Comparison of ENCODE assay signal across 8 cellular contexts in the genomic region with DNA sequence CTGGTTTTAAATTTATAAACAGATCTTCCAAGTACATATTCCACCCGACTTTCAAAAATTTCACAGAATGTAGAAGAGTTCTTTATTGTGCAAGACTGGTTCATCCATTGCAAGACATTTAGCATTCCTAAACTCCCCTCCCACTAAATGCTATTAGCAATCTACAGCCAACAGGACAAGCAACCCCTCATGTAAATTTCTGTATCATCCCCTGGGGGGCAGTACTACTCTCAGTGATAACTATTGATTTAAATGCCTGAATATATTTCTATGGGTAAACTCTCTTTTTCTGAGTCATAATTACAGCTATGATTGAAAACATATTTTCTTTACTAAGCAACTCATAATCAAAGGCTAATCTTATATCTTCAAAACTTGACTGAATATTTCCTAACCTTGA. TPM values are rescaled to one million over a fixed set of nuclear protein-coding genes. Genes with fewer than 3 reads are reported as not detected.
DNase-seq lines count a peak whose midpoint lies in the region; ATAC-seq, FAIRE-seq and TF ChIP-seq lines count a peak whose summit lies in the region.

No MANE protein-coding gene starts in this region.

- H3K4me3 ChIP-seq in H7 (ENCODE audit: insufficient read depth, low read depth, low read length) (no peak overlapping the region), kidney (ENCODE audit: low read length in 2 of 2) (no peak overlapping the region)

- no peaks in the 10 kb centered on the region for H3K9me3 ChIP-seq in kidney (ENCODE audit: control insufficient read depth in 1 of 2, low read length in 2 of 2)

- FAIRE-seq in kidney (lab: Jason Lieb, UNC) = no peak

- H3K4me1 ChIP-seq in kidney (ENCODE audit: control insufficient read depth in 1 of 2, insufficient read depth in 1 of 2, low read depth in 1 of 2, low read length in 2 of 2) = no peaks in the 10 kb centered on the region

- no peaks in the 10 kb centered on the region for H3K36me3 ChIP-seq in H7 (replicated peaks; ENCODE audit: control insufficient read depth, insufficient read depth, low read length)
- peaks cover 0 to 2% of the 10 kb centered on the region in 2 donors for H3K36me3 ChIP-seq in kidney (ENCODE audit: control insufficient read depth in 1 of 2, insufficient read depth in 2 of 2, low read length in 2 of 2)

- H3K27ac ChIP-seq in C4-2B (no peak overlapping the region), kidney (ENCODE audit: low read depth in 2 of 2, low read length in 2 of 2) (no peak overlapping the region)

- DNase-seq in H7 = peak; percentile 47
- DNase-seq in kidney = no peak
- DNase-seq in foreskin melanocyte = no peak
- DNase-seq in GM19238 (ENCODE audit: insufficient read length, low spot score) = no peak

- ATAC-seq in SK-N-SH treated with all-trans-retinoic acid at 6 μM for 48 hours = peak; percentile 41; the same call in 1 of the 3 replicates
- no peak for ATAC-seq in HG02840 (IDR thresholded peaks at IDR 0.05; ENCODE audit: low FRiP score, unreplicated experiment)
- no peak for ATAC-seq in HG03571 (IDR thresholded peaks at IDR 0.05; ENCODE audit: unreplicated experiment)

- TF ChIP-seq CTCF in C4-2B (conservative IDR thresholded peaks at IDR 0.05) (peak; percentile 69), kidney (IDR thresholded peaks at IDR 0.05; ENCODE audit: borderline replicate concordance, extremely low read depth, insufficient read depth) (peak; percentile 11)

- H3K9ac ChIP-seq in kidney (ENCODE audit: low read length in 2 of 2) = no peak overlapping the region

- intact Hi-C loops in kidney (cut with DNase I) = no loop called here

- H3K27me3 ChIP-seq in H7 (ENCODE audit: control insufficient read depth, insufficient read depth, low read length) = no peaks in the 10 kb centered on the region

TF ChIP-seq in SK-N-SH treated with all-trans-retinoic acid at 6 μM for 48 hours, 23 proteins besides CTCF, POLR2A, EP300 and RAD21:
- TF ChIP-seq SNAI2 (CRISPR knock-in tag; IDR thresholded peaks at IDR 0.05) = no peak
- no peak for TF ChIP-seq ZNF8 (CRISPR knock-in tag; IDR thresholded peaks at IDR 0.05)
- TF ChIP-seq TOX (CRISPR knock-in tag; IDR thresholded peaks at IDR 0.05; ENCODE audit: borderline replicate concordance) = no peak
- TF ChIP-seq, protein P1, sequence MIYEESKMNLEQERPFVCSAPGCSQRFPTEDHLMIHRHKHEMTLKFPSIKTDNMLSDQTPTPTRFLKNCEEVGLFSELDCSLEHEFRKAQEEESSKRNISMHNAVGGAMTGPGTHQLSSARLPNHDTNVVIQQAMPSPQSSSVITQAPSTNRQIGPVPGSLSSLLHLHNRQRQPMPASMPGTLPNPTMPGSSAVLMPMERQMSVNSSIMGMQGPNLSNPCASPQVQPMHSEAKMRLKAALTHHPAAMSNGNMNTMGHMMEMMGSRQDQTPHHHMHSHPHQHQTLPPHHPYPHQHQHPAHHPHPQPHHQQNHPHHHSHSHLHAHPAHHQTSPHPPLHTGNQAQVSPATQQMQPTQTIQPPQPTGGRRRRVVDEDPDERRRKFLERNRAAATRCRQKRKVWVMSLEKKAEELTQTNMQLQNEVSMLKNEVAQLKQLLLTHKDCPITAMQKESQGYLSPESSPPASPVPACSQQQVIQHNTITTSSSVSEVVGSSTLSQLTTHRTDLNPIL (CRISPR knock-in tag; IDR thresholded peaks at IDR 0.05; ENCODE audit: low read depth) = no peak
- TF ChIP-seq PPARA (CRISPR knock-in tag; IDR thresholded peaks at IDR 0.05; ENCODE audit: borderline replicate concordance) = no peak
- TF ChIP-seq CSDC2 (CRISPR knock-in tag; IDR thresholded peaks at IDR 0.05) = no peak
- no peak for TF ChIP-seq TCF4 (CRISPR knock-in tag; IDR thresholded peaks at IDR 0.05; ENCODE audit: borderline replicate concordance)
TF ChIP-seq in SK-N-SH treated with all-trans-retinoic acid at 6 μM for 48 hours: peak in this region for 0.

RNA-seq across cellular contexts. Expression of gene SLC15A2, which starts 10.7 kb away (rescaled TPM):
- 0.76 and 1.7 TPM in 2 replicates for total RNA-seq in H7 (2014; rRNA removed; shearing (Covaris generic))
- total RNA-seq in kidney = 21.8 TPM
- polyA plus RNA-seq in kidney (ENCODE audit: insufficient read depth, low read depth, low replicate concordance) = 9.0 TPM

RNA-seq across cellular contexts. Expression of gene EAF2, which starts 48.5 kb away (rescaled TPM):
- total RNA-seq in H7 (2014; rRNA removed; shearing (Covaris generic)) = 3.9 and 5.5 TPM in 2 replicates
- total RNA-seq in kidney = 13.9 TPM
- 43.6 TPM for polyA plus RNA-seq in kidney (ENCODE audit: insufficient read depth, low read depth, low replicate concordance)

RNA-seq across cellular contexts. Expression of gene IQCB1, which starts 48.6 kb away (rescaled TPM):
- total RNA-seq in H7 (2014; rRNA removed; shearing (Covaris generic)) = 26.4 and 44.6 TPM in 2 replicates
- 16.9 TPM for total RNA-seq in kidney
- 12.9 TPM for polyA plus RNA-seq in kidney (ENCODE audit: insufficient read depth, low read depth, low replicate concordance)
